Comparison of ENCODE assay signal across 1 cellular context in the genomic region with DNA sequence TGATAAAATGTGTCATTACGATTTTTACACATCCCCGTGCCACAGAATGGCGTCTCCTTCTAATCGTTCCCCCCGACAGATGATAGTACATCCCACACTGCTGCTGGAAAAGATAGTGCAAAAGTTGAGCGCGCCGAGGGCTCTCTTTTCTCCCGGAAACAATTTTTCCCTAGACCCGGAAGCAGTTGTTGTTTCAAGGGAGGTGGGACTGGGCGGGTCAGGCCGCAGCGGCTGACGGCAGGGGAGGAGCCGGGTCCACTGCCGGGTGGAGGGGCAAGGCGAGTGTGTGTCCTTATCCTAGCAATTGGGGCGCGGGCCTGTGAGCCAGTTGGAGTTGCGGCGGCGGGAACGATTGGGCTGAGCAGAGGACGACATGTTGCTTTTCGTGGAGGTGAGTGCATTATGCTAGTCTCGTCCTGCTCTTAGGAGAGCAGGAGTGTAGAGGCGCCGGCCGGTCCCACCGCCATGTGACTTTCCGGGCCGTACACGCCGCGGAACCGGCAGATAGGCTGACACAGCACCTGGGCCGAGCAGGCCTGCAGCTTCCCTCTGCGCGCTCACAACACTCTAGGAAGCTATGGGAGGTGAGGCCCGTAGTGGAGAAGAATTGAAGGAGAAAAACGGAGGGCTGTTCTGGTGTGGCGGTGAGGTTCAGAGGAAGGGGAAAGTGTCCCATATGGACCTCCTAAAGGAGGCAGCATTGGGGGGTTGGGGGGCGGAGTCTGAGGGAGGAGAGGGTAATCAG.
TF ChIP-seq lines count a peak whose summit lies in the region.

LARP4 (plus strand) TSS at position 248 of the 745 bp plus-strand sequence; CDS start at position 374, 126 bp downstream.

TF ChIP-seq in K562, 482 proteins besides CTCF, POLR2A, EP300 and RAD21 (continued from another document and continues in another):
- TF ChIP-seq AFF1 (IDR thresholded peaks at IDR 0.05; ENCODE audit: low read depth in 1 of 2, partially characterized antibody in 2 of 2) (peak; percentile 11 to 15), CREBBP (IDR thresholded peaks at IDR 0.05; ENCODE audit: low read depth, low read length) (no peak), CSDE1 (IDR thresholded peaks at IDR 0.05) (no peak), BCOR (IDR thresholded peaks at IDR 0.05) (0 out of 2 replicates have a peak, but pooled peaks have one; percentile 7), SMARCA5 (IDR thresholded peaks at IDR 0.05) (no peak), RFX5 (IDR thresholded peaks at IDR 0.05; ENCODE audit: low read depth, low read length) (no peak), PCBP2 (IDR thresholded peaks at IDR 0.05; ENCODE audit: low read depth, low read length, poor library complexity, severe bottlenecking) (no peak), CBX5 (IDR thresholded peaks at IDR 0.05; ENCODE audit: borderline replicate concordance, low read depth) (0 out of 2 replicates have a peak, but pooled peaks have one; percentile 13), ZNF253 (CRISPR knock-in tag; conservative IDR thresholded peaks at IDR 0.05) (no peak), PPARD (CRISPR knock-in tag; IDR thresholded peaks at IDR 0.05) (no peak), U2AF1 (optimal IDR thresholded peaks at IDR 0.05; ENCODE audit: low read depth, low read length) (no peak), PTBP1 (IDR thresholded peaks at IDR 0.05; ENCODE audit: low read depth, low read length) (no peak), TAF1 (IDR thresholded peaks at IDR 0.05; ENCODE audit: control insufficient read depth, extremely low read depth, insufficient read depth, low read length, severe bottlenecking) (peak; percentile 96), SLC30A9 (CRISPR knock-in tag; IDR thresholded peaks at IDR 0.05) (no peak), RB1 (IDR thresholded peaks at IDR 0.05; ENCODE audit: low read depth) (peak; percentile 17; the same call in 1 of the 2 replicates), RBM15 (IDR thresholded peaks at IDR 0.05; ENCODE audit: insufficient read depth, low read length) (no peak), MYNN (IDR thresholded peaks at IDR 0.05) (no peak; the same call in 1 of the 2 replicates), MYNN (CRISPR knock-in tag; IDR thresholded peaks at IDR 0.05) (no peak), KDM4B (IDR thresholded peaks at IDR 0.05; ENCODE audit: borderline replicate concordance in 2 of 2, low read depth in 1 of 2) (peak in 1 of 2 experiments; percentile 70; a peak in 2 of 4 replicates), MIER1 (IDR thresholded peaks at IDR 0.05; ENCODE audit: low read depth) (no peak; the same call in 1 of the 2 replicates), ZNF280A (IDR thresholded peaks at IDR 0.05; ENCODE audit: low read depth, partially characterized antibody) (no peak), ZNF507 (tag; conservative IDR thresholded peaks at IDR 0.05) (no peak), BRCA1 (IDR thresholded peaks at IDR 0.05) (no peak), BRCA1 (CRISPR knock-in tag; IDR thresholded peaks at IDR 0.05) (no peak; the same call in 1 of the 2 replicates), E2F3 (CRISPR knock-in tag; IDR thresholded peaks at IDR 0.05) (peak; percentile 45; the same call in 1 of the 2 replicates), ZNF511 (CRISPR knock-in tag; IDR thresholded peaks at IDR 0.05) (peak; percentile 90), TFE3 (CRISPR knock-in tag; IDR thresholded peaks at IDR 0.05) (0 out of 2 replicates have a peak, but pooled peaks have one; percentile 5), MTA1 (IDR thresholded peaks at IDR 0.05; ENCODE audit: borderline replicate concordance) (0 out of 2 replicates have a peak, but pooled peaks have one; percentile 6), OTX1 (CRISPR knock-in tag; IDR thresholded peaks at IDR 0.05) (peak; percentile 68; the same call in 1 of the 2 replicates), NR0B1 (IDR thresholded peaks at IDR 0.05; ENCODE audit: partially characterized antibody) (no peak), MLX (CRISPR knock-in tag; conservative IDR thresholded peaks at IDR 0.05) (no peak), MED1 (CRISPR knock-in tag; IDR thresholded peaks at IDR 0.05; ENCODE audit: borderline replicate concordance) (no peak), ZNF830 (CRISPR knock-in tag; IDR thresholded peaks at IDR 0.05) (0 out of 2 replicates have a peak, but pooled peaks have one; percentile 53), HDAC6 (IDR thresholded peaks at IDR 0.05; ENCODE audit: low read depth, low read length) (no peak)
- TF ChIP-seq, protein P1, sequence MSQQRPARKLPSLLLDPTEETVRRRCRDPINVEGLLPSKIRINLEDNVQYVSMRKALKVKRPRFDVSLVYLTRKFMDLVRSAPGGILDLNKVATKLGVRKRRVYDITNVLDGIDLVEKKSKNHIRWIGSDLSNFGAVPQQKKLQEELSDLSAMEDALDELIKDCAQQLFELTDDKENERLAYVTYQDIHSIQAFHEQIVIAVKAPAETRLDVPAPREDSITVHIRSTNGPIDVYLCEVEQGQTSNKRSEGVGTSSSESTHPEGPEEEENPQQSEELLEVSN (IDR thresholded peaks at IDR 0.05; ENCODE audit: borderline replicate concordance in 1 of 2, extremely low read depth in 1 of 2, insufficient read depth in 1 of 2, insufficient read length in 1 of 2, low read depth in 1 of 2, low read length in 1 of 2, poor library complexity in 1 of 2, severe bottlenecking in 1 of 2) = peak; percentile 53 to 74
- TF ChIP-seq, protein P2, sequence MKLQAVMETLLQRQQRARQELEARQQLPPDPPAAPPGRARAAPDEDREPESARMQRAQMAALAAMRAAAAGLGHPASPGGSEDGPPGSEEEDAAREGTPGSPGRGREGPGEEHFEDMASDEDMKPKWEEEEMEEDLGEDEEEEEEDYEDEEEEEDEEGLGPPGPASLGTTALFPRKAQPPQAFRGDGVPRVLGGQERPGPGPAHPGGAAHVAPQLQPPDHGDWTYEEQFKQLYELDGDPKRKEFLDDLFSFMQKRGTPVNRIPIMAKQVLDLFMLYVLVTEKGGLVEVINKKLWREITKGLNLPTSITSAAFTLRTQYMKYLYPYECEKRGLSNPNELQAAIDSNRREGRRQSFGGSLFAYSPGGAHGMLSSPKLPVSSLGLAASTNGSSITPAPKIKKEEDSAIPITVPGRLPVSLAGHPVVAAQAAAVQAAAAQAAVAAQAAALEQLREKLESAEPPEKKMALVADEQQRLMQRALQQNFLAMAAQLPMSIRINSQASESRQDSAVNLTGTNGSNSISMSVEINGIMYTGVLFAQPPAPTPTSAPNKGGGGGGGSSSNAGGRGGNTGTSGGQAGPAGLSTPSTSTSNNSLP (IDR thresholded peaks at IDR 0.05; ENCODE audit: borderline replicate concordance, low read depth, low read length) = peak; percentile 69; the same call in 1 of the 2 replicates
- TF ChIP-seq, protein P3, sequence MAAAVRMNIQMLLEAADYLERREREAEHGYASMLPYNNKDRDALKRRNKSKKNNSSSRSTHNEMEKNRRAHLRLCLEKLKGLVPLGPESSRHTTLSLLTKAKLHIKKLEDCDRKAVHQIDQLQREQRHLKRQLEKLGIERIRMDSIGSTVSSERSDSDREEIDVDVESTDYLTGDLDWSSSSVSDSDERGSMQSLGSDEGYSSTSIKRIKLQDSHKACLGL (CRISPR knock-in tag; IDR thresholded peaks at IDR 0.05; ENCODE audit: borderline replicate concordance, poor library complexity, severe bottlenecking) = peak; percentile 43
- TF ChIP-seq, protein P4, sequence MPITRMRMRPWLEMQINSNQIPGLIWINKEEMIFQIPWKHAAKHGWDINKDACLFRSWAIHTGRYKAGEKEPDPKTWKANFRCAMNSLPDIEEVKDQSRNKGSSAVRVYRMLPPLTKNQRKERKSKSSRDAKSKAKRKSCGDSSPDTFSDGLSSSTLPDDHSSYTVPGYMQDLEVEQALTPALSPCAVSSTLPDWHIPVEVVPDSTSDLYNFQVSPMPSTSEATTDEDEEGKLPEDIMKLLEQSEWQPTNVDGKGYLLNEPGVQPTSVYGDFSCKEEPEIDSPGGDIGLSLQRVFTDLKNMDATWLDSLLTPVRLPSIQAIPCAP (CRISPR knock-in tag; IDR thresholded peaks at IDR 0.05; ENCODE audit: borderline replicate concordance) = no peak
- TF ChIP-seq, protein P5, sequence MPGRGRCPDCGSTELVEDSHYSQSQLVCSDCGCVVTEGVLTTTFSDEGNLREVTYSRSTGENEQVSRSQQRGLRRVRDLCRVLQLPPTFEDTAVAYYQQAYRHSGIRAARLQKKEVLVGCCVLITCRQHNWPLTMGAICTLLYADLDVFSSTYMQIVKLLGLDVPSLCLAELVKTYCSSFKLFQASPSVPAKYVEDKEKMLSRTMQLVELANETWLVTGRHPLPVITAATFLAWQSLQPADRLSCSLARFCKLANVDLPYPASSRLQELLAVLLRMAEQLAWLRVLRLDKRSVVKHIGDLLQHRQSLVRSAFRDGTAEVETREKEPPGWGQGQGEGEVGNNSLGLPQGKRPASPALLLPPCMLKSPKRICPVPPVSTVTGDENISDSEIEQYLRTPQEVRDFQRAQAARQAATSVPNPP (IDR thresholded peaks at IDR 0.05; ENCODE audit: borderline replicate concordance, insufficient read depth, insufficient read length) = no peak
